In the genomic region with DNA sequence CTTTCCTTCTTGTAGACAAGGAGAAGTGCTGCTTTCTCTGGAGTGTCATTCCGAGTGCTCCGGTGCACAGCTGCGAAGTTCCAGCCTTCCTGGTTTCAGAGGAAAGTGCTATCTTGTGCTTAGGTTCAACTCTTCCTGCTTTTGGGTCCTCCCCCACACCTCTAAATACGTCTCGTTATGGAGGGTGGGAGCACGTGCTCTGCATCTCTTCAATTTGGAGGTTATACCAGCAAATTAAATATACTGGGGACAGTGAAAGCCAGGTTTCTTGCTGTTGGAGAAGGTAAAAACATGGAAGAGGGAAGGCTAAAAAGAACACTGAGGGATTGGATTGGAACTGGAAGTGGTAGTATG, we compare ENCODE assay signal across 15 cellular contexts.
"Had no signal": no experiment of that assay in that cellular context is flagged by ENCODE, and none has a peak within 500 bp of the region (broad histone marks: within the 10 kb centered on the region; RNA-seq: fewer than 3 reads in every experiment).

No MANE protein-coding gene starts in this region.

- ATAC-seq: left ventricle myocardium superior; stimulated activated memory B cell treated with anti-CD40 and anti-IgM and Interleukin-4, amounts not matched to agents 10 μg/mL and 1 μg/mL and 100 μg/mL, for 72 hours had no signal

- H3K27ac ChIP-seq: brain microvascular endothelial cell, thyroid gland, vagina had no signal

- H3K9me3 ChIP-seq: thyroid gland, vagina had no signal

- H3K9me3 Mint-ChIP-seq: activated naive CD8-positive, alpha-beta T cell treated with anti-CD3 and anti-CD28 coated beads for 36 hours had no signal

- H3K4me3 ChIP-seq: thyroid gland, vagina had no signal

- H3K36me3 ChIP-seq: brain microvascular endothelial cell, thyroid gland, vagina had no signal

- H3K27ac Mint-ChIP-seq: activated naive CD8-positive, alpha-beta T cell treated with anti-CD3 and anti-CD28 coated beads for 36 hours; stimulated activated memory B cell treated with anti-CD40 and anti-IgM and Interleukin-4, amounts not matched to agents 10 μg/mL and 1 μg/mL and 100 μg/mL, for 72 hours had no signal

- DNase-seq: activated CD4-positive, alpha-beta T cell treated with anti-CD3 and anti-CD28 coated beads for 4 hours; activated CD8-positive, alpha-beta memory T cell treated with anti-CD3 and anti-CD28 coated beads for 24 hours; activated naive CD8-positive, alpha-beta T cell treated with anti-CD3 and anti-CD28 coated beads for 36 hours; brain microvascular endothelial cell; effector CD8-positive, alpha-beta T cell; foreskin melanocyte; kidney glomerular epithelial cell; left ventricle myocardium superior; mesenchymal stem cell; retina; stimulated activated CD4-positive, alpha-beta T cell treated with anti-CD3 and anti-CD28 coated beads, Interleukin-12 subunit alpha, Interleukin-12 subunit beta, amount 100 ng/mL, for 4 hours; stimulated activated CD4-positive, alpha-beta T cell treated with anti-CD3 and anti-CD28 coated beads, Interleukin-2, amount 100 ng/mL, for 48 hours; thyroid gland had no signal

- H3K4me3 Mint-ChIP-seq: activated naive CD8-positive, alpha-beta T cell treated with anti-CD3 and anti-CD28 coated beads for 36 hours; stimulated activated memory B cell treated with anti-CD40 and anti-IgM and Interleukin-4, amounts not matched to agents 10 μg/mL and 1 μg/mL and 100 μg/mL, for 72 hours had no signal

- H3K27me3 Mint-ChIP-seq: activated naive CD8-positive, alpha-beta T cell treated with anti-CD3 and anti-CD28 coated beads for 36 hours; stimulated activated memory B cell treated with anti-CD40 and anti-IgM and Interleukin-4, amounts not matched to agents 10 μg/mL and 1 μg/mL and 100 μg/mL, for 72 hours had no signal

- H3K27me3 ChIP-seq: brain microvascular endothelial cell, thyroid gland, vagina had no signal
